14 cellular contexts compared by ENCODE assay signal in genomic region chr1:64269558-64269884, GRCh38.
DNase-seq lines count a peak whose midpoint lies in the region; ATAC-seq and TF ChIP-seq lines count a peak whose summit lies in the region.
"Had no signal": no experiment of that assay in that cellular context is flagged by ENCODE, and none has a peak within 500 bp of the region (broad histone marks: within the 10 kb centered on the region; RNA-seq: fewer than 3 reads in every experiment).

No MANE protein-coding gene starts in this region.

- WGBS in thyroid gland, 2 donors: 60 to 75% methylated on average over 1 of the region's 1 CpG

- no peaks in the 10 kb centered on the region for H3K4me1 ChIP-seq in HCT116 (ENCODE audit: control insufficient read depth in 1 of 2, insufficient read depth in 2 of 2, low read length in 2 of 2)
- peaks cover 0 to 5% of the 10 kb centered on the region in 2 donors for H3K4me1 ChIP-seq in thyroid gland
- H3K4me1 ChIP-seq: gastrocnemius medialis had no signal

- H3K9ac ChIP-seq in HCT116 (ENCODE audit: low read length): no peak overlapping the region
- no peak overlapping the region for H3K9ac ChIP-seq in SK-N-MC (ENCODE audit: insufficient read length)
- H3K9ac ChIP-seq: BLaER1 had no signal

- H3K27ac ChIP-seq in HCT116 (ENCODE audit: low read depth, low read length) (no peak overlapping the region), SK-N-MC (peak overlapping the region; percentile 89), thyroid gland (no peak overlapping the region)
- H3K27ac ChIP-seq: BLaER1, gastrocnemius medialis, HL-60 had no signal

- TF ChIP-seq CTCF in HCT116 (IDR thresholded peaks at IDR 0.05 in 2 of 3, conservative IDR thresholded peaks at IDR 0.05 in 1 of 3; ENCODE audit: borderline replicate concordance in 1 of 3, insufficient read depth in 1 of 3, low read depth in 2 of 3, low read length in 2 of 3): no peak
- TF ChIP-seq CTCF in thyroid gland (IDR thresholded peaks at IDR 0.05): no peak

- no peak overlapping the region for H3K4me3 ChIP-seq in HCT116 (replicated peaks in 1 of 2; ENCODE audit: low read depth in 1 of 2, low read length in 2 of 2)
- peak overlapping the region; percentile 36; the same call in 1 of the 2 replicates for H3K4me3 ChIP-seq in SK-N-MC
- H3K4me3 ChIP-seq in thyroid gland (replicated peaks in 1 of 3): no peak overlapping the region
- H3K4me3 ChIP-seq: BLaER1, gastrocnemius medialis, MG63 had no signal

- RAD21 ChIA-PET in HCT116 (lab: Charles Lee; ENCODE audit: low non-redundant PET in 1 of 2, low total read pairs in 2 of 2, uncharacterized antibody in 2 of 2, unreplicated experiment in 2 of 2): no interaction called here

- CTCF ChIA-PET in HCT116 (lab: Charles Lee): interaction anchor here (1.1 to 3.0 kb wide), 3 partner anchors 394 to 556 kb away, joined by 3 to 6 read pairs (median 5); no protein-coding TSS in a partner anchor

- no peaks in the 10 kb centered on the region for H3K79me2 ChIP-seq in HCT116 (ENCODE audit: insufficient read depth, low read length)

- no peak for TF ChIP-seq POLR2A in HCT116 (IDR thresholded peaks at IDR 0.05; ENCODE audit: borderline replicate concordance, extremely low read depth, insufficient read depth, insufficient read length)
- no peak for TF ChIP-seq POLR2A in thyroid gland (IDR thresholded peaks at IDR 0.05)

- DNase-seq in HCT116 (ENCODE audit: low read depth, low spot score) (no peak), SK-N-MC (ENCODE audit: low read depth, low spot score) (no peak), thyroid gland (peak; percentile 2 to 10), anterior cingulate cortex (lab: John Stamatoyannopoulos, UW) (no peak), DMS153 (lab: John Stamatoyannopoulos, UW) (no peak)
- DNase-seq: NCI-H524 treated with DMSO at 0.1 percent for 48 hours had no signal

- ATAC-seq in HCT116 (peak; percentile 62), esophagus mucosa (peak; percentile 11), HG02973 (IDR thresholded peaks at IDR 0.05; ENCODE audit: unreplicated experiment) (no peak), GM19397 (IDR thresholded peaks at IDR 0.05; ENCODE audit: unreplicated experiment) (no peak)

- H3K36me3 ChIP-seq in HCT116 (ENCODE audit: control insufficient read depth in 1 of 2, insufficient read depth in 2 of 2, low read length in 2 of 2) (no peaks in the 10 kb centered on the region), SK-N-MC (ENCODE audit: insufficient read depth, low read length) (no peaks in the 10 kb centered on the region), thyroid gland (no peaks in the 10 kb centered on the region)
- H3K36me3 ChIP-seq: BLaER1, gastrocnemius medialis, MG63, stomach had no signal

- POLR2A ChIA-PET in HCT116 (lab: Charles Lee): no interaction called here

- intact Hi-C loops in HCT116 (cut with micrococcal nuclease) (loop anchor here (1.0 to 5.0 kb wide), 4 partner anchors 218 to 1417 kb away; no protein-coding TSS in a partner anchor), thyroid gland (cut with DNase I) (loop anchor here (2.0 kb wide), 1 partner anchor 555 kb away; no protein-coding TSS in a partner anchor)

- TF ChIP-seq RAD21 in HCT116 (IDR thresholded peaks at IDR 0.05; ENCODE audit: low read depth): no peak

- no peaks in the 10 kb centered on the region for H3K9me3 ChIP-seq in HCT116 (ENCODE audit: control insufficient read depth in 1 of 2, insufficient read depth in 1 of 2, low read depth in 1 of 2, low read length in 2 of 2)
- H3K9me3 ChIP-seq in SK-N-MC (ENCODE audit: low read depth, low read length): no peaks in the 10 kb centered on the region
- no peaks in the 10 kb centered on the region for H3K9me3 ChIP-seq in thyroid gland
- H3K9me3 ChIP-seq: gastrocnemius medialis, MG63, stomach had no signal

- no TSS peak for BruUV-seq in HCT116 (replicated peaks; lab: Mats Ljungman, UMichigan)

- no peaks in the 10 kb centered on the region for H4K20me1 ChIP-seq in HCT116 (ENCODE audit: insufficient read depth)
- H4K20me1 ChIP-seq: BLaER1 had no signal

- no peaks in the 10 kb centered on the region for H3K9me2 ChIP-seq in HCT116 (ENCODE audit: insufficient read depth)

- no peak overlapping the region for H3K4me2 ChIP-seq in HCT116 (ENCODE audit: low read length)
- H3K4me2 ChIP-seq: BLaER1 had no signal

- H3K27me3 ChIP-seq in HCT116 (ENCODE audit: insufficient read depth, low read length) (no peaks in the 10 kb centered on the region), thyroid gland (no peaks in the 10 kb centered on the region)
- H3K27me3 ChIP-seq: BLaER1, gastrocnemius medialis, MG63, stomach had no signal

- H2AFZ ChIP-seq in HCT116 (ENCODE audit: low read depth, low read length, poor library complexity, severe bottlenecking): peak overlapping the region; percentile 46

TF ChIP-seq in HCT116, 20 proteins besides CTCF, POLR2A, EP300 and RAD21:
- TF ChIP-seq JUND (IDR thresholded peaks at IDR 0.05): no peak
- TF ChIP-seq TCF7L2 (IDR thresholded peaks at IDR 0.05; ENCODE audit: borderline replicate concordance, extremely low read depth, insufficient read depth, insufficient read length): no peak
- no peak for TF ChIP-seq EZH2 (IDR thresholded peaks at IDR 0.05)
- TF ChIP-seq CEBPB (IDR thresholded peaks at IDR 0.05; ENCODE audit: low read depth): no peak
- TF ChIP-seq ZBTB33 (IDR thresholded peaks at IDR 0.05; ENCODE audit: extremely low read depth, insufficient replicate concordance, low read length): no peak
- no peak for TF ChIP-seq ATF3 (IDR thresholded peaks at IDR 0.05)
- no peak for TF ChIP-seq YY1 (IDR thresholded peaks at IDR 0.05; ENCODE audit: extremely low read depth, insufficient replicate concordance, low read depth, low read length)
- no peak for TF ChIP-seq EZH2phosphoT487 (IDR thresholded peaks at IDR 0.05; ENCODE audit: borderline replicate concordance)
- no peak for TF ChIP-seq POLR2AphosphoS5 (IDR thresholded peaks at IDR 0.05; ENCODE audit: low read depth, low read length)
- no peak for TF ChIP-seq ELF1 (IDR thresholded peaks at IDR 0.05; ENCODE audit: borderline replicate concordance, low read depth)

Comparison
In these comparisons a context has a peak if more than half of its experiments do, and no peak if none do; other contexts are left out.
1. ATAC-seq: peak in HCT116 (single experiment) and esophagus mucosa (single experiment); none in HG02973 (single experiment) and GM19397 (single experiment).
2. DNase-seq: peak in thyroid gland (2 of 2); none in HCT116 (single experiment), SK-N-MC (single experiment), anterior cingulate cortex (0 of 58) and DMS153 (single experiment).